8 cellular contexts compared by ENCODE assay signal in the genomic region with DNA sequence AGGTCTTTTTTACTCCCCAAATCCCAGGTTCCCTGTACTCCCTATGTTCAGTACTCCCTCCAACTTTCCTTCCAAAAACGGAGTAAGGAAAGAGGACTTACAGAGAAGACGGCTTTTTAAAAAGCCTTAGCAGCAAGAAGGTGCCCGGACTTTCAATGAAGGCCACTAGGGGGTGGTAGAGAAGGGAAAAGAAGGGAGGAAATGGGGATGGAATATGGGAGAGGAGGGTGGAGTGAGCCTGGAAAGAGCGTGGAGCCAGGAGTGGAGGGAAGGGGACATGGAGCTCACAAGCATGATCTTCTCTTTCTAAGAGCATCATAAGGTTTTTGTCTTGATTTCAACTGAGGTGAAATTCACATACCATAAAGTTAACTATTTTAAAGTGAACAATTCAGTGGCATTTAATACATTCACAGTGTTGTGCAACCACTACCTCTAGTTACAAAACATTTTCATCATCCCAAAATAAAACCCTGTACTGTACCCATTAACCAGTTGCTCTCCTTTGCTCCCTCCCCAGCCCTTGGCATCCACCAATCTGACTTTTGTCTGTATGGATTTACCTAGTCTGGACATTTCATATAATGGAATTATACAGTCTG.
DNase-seq lines count a peak whose midpoint lies in the region; ATAC-seq and TF ChIP-seq lines count a peak whose summit lies in the region.

No MANE protein-coding gene starts in this region.

- no peaks in the 10 kb centered on the region for H3K36me3 Mint-ChIP-seq in immature natural killer cell

- DNase-seq in AG08395 (ENCODE audit: low spot score) (peak; percentile 57), Daoy (ENCODE audit: low read depth) (peak; percentile 68), NCI-H1694 treated with DMSO at 0.1 percent for 48 hours (lab: John Stamatoyannopoulos, UW) (peak; percentile 10), adipocyte (ENCODE audit: low read depth) (peak; percentile 77), immature natural killer cell (peak in 2 of 3 donors; percentile 6 to 26), suprapubic skin (ENCODE audit: low spot score in 2 of 2) (no peak)

- H3K9ac ChIP-seq in adipocyte (ENCODE audit: low read length) = no peak overlapping the region

- no peak overlapping the region for H3K27ac ChIP-seq in suprapubic skin

- H3K27me3 ChIP-seq in adipocyte (replicated peaks; ENCODE audit: control insufficient read depth, insufficient read depth, low read length) (no peaks in the 10 kb centered on the region), suprapubic skin (no peaks in the 10 kb centered on the region)

- H3K36me3 ChIP-seq in adipocyte (ENCODE audit: control insufficient read depth, insufficient read depth, low read length, severe bottlenecking) (no peaks in the 10 kb centered on the region), suprapubic skin (no peaks in the 10 kb centered on the region)

- TF ChIP-seq EP300 in suprapubic skin (IDR thresholded peaks at IDR 0.05) = no peak

- no peak for TF ChIP-seq POLR2A in suprapubic skin (IDR thresholded peaks at IDR 0.05)

- no peak for ATAC-seq in HG03565 (IDR thresholded peaks at IDR 0.05; ENCODE audit: unreplicated experiment)
- ATAC-seq in activated CD4-positive, CD25-positive, alpha-beta regulatory T cell treated with anti-CD3 and anti-CD28 coated beads, Interleukin-2, amount 50 U/mL, for 24 hours = no peak

- H3K9me3 ChIP-seq in adipocyte (ENCODE audit: control insufficient read depth, low read length) (no peaks in the 10 kb centered on the region), suprapubic skin (no peaks in the 10 kb centered on the region)

- peak; percentile 4 to 35 for TF ChIP-seq CTCF in suprapubic skin (IDR thresholded peaks at IDR 0.05)

- H3K27me3 Mint-ChIP-seq in immature natural killer cell (ENCODE audit: low read depth in 3 of 3) = peaks cover 2 to 6% (median 3%) of the 10 kb centered on the region in 3 donors

- no peak overlapping the region for H3K4me3 Mint-ChIP-seq in immature natural killer cell

- H3K27ac Mint-ChIP-seq in immature natural killer cell = no peak overlapping the region

- H3K9me3 Mint-ChIP-seq in immature natural killer cell = no peaks in the 10 kb centered on the region

- H3K4me1 ChIP-seq in adipocyte (ENCODE audit: control insufficient read depth, insufficient read depth, low read length) (no peaks in the 10 kb centered on the region), suprapubic skin (no peaks in the 10 kb centered on the region)

- H3K4me3 ChIP-seq in adipocyte (ENCODE audit: low read length) = no peak overlapping the region
- no peak overlapping the region for H3K4me3 ChIP-seq in suprapubic skin

- no peaks in the 10 kb centered on the region for H3K4me1 Mint-ChIP-seq in immature natural killer cell

- 30% methylated on average over 4 of the region's 4 CpGs for WGBS in suprapubic skin

Comparison
In these comparisons a context has a peak if more than half of its experiments do, and no peak if none do; other contexts are left out.
1. DNase-seq: peak in AG08395 (single experiment), Daoy (single experiment), NCI-H1694 treated with DMSO at 0.1 percent for 48 hours (single experiment), adipocyte (single experiment) and immature natural killer cell (2 of 3); none in suprapubic skin (0 of 2).